1 cellular context compared by ENCODE assay signal in genomic region chr6:25637946-25638345, GRCh38.
TF ChIP-seq lines count a peak whose summit lies in the region.

No MANE protein-coding gene starts in this region.

TF ChIP-seq in HepG2, 621 proteins besides CTCF, POLR2A, EP300 and RAD21 (continued from another document and continues in another):
- TF ChIP-seq, protein P1, sequence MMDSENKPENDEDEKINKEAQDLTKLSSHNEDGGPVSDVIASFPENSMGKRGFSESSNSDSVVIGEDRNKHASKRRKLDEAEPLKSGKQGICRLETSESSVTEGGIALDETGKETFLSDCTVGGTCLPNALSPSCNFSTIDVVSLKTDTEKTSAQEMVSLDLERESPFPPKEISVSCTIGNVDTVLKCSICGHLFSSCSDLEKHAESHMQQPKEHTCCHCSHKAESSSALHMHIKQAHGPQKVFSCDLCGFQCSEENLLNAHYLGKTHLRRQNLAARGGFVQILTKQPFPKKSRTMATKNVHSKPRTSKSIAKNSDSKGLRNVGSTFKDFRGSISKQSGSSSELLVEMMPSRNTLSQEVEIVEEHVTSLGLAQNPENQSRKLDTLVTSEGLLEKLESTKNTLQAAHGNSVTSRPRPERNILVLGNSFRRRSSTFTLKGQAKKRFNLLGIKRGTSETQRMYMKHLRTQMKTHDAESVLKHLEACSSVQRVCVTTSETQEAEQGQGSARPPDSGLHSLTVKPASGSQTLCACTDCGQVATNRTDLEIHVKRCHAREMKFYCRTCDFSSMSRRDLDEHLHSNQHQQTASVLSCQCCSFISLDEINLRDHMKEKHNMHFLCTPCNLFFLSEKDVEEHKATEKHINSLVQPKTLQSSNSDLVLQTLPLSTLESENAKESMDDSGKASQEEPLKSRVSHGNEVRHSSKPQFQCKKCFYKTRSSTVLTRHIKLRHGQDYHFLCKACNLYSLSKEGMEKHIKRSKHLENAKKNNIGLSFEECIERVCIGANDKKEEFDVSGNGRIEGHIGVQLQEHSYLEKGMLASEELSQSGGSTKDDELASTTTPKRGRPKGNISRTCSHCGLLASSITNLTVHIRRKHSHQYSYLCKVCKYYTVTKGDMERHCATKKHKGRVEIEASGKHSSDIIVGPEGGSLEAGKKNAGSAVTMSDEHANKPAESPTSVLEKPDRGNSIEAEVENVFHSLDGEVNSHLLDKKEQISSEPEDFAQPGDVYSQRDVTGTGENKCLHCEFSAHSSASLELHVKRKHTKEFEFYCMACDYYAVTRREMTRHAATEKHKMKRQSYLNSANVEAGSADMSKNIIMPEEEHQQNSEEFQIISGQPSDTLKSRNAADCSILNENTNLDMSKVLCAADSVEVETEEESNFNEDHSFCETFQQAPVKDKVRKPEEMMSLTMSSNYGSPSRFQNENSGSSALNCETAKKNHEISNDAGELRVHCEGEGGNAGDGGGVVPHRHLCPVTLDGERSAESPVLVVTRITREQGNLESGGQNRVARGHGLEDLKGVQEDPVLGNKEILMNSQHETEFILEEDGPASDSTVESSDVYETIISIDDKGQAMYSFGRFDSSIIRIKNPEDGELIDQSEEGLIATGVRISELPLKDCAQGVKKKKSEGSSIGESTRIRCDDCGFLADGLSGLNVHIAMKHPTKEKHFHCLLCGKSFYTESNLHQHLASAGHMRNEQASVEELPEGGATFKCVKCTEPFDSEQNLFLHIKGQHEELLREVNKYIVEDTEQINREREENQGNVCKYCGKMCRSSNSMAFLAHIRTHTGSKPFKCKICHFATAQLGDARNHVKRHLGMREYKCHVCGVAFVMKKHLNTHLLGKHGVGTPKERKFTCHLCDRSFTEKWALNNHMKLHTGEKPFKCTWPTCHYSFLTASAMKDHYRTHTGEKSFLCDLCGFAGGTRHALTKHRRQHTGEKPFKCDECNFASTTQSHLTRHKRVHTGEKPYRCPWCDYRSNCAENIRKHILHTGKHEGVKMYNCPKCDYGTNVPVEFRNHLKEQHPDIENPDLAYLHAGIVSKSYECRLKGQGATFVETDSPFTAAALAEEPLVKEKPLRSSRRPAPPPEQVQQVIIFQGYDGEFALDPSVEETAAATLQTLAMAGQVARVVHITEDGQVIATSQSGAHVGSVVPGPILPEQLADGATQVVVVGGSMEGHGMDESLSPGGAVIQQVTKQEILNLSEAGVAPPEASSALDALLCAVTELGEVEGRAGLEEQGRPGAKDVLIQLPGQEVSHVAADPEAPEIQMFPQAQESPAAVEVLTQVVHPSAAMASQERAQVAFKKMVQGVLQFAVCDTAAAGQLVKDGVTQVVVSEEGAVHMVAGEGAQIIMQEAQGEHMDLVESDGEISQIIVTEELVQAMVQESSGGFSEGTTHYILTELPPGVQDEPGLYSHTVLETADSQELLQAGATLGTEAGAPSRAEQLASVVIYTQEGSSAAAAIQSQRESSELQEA (CRISPR knock-in tag; IDR thresholded peaks at IDR 0.05; ENCODE audit: not compliant biosample characterization): no peak
- TF ChIP-seq PPARG (CRISPR knock-in tag; conservative IDR thresholded peaks at IDR 0.05) (no peak), ZBTB8A (CRISPR knock-in tag; IDR thresholded peaks at IDR 0.05; ENCODE audit: borderline replicate concordance, low read depth) (no peak), SETDB1 (CRISPR knock-in tag; IDR thresholded peaks at IDR 0.05; ENCODE audit: borderline replicate concordance) (no peak), POGZ (CRISPR knock-in tag; IDR thresholded peaks at IDR 0.05) (peak; percentile 53; the same call in 1 of the 2 replicates), ZNF850 (CRISPR knock-in tag; conservative IDR thresholded peaks at IDR 0.05) (no peak), BRF2 (CRISPR knock-in tag; IDR thresholded peaks at IDR 0.05) (no peak), MED8 (CRISPR knock-in tag; IDR thresholded peaks at IDR 0.05; ENCODE audit: insufficient replicate concordance) (no peak), MBNL3 (CRISPR knock-in tag; conservative IDR thresholded peaks at IDR 0.05) (no peak), ZNF138 (CRISPR knock-in tag; IDR thresholded peaks at IDR 0.05; ENCODE audit: low read depth) (no peak), TARDBP (CRISPR knock-in tag; IDR thresholded peaks at IDR 0.05) (0 out of 2 replicates have a peak, but pooled peaks have one; percentile 23), ZNF496 (CRISPR knock-in tag; IDR thresholded peaks at IDR 0.05; ENCODE audit: insufficient replicate concordance) (no peak), SYNCRIP (IDR thresholded peaks at IDR 0.05; ENCODE audit: insufficient read depth, low read depth, low read length) (no peak), SIN3B (IDR thresholded peaks at IDR 0.05; ENCODE audit: low read length) (no peak), FOXA1 (IDR thresholded peaks at IDR 0.05) (no peak), FOXA1 (CRISPR knock-in tag; IDR thresholded peaks at IDR 0.05) (0 out of 2 replicates have a peak, but pooled peaks have one; percentile 6), ZNF557 (CRISPR knock-in tag; IDR thresholded peaks at IDR 0.05) (no peak), BRD4 (CRISPR knock-in tag; IDR thresholded peaks at IDR 0.05) (no peak), ZBTB20 (CRISPR knock-in tag; IDR thresholded peaks at IDR 0.05; ENCODE audit: borderline replicate concordance, low read depth) (no peak), SMAD9 (CRISPR knock-in tag; IDR thresholded peaks at IDR 0.05) (no peak), KMT2B (CRISPR knock-in tag; IDR thresholded peaks at IDR 0.05) (no peak), KDM5B (CRISPR knock-in tag; IDR thresholded peaks at IDR 0.05; ENCODE audit: borderline replicate concordance) (no peak; the same call in 1 of the 2 replicates), MIXL1 (CRISPR knock-in tag; IDR thresholded peaks at IDR 0.05) (peak; percentile 32; the same call in 1 of the 2 replicates), HHEX (CRISPR knock-in tag; IDR thresholded peaks at IDR 0.05) (no peak), ZNF652 (CRISPR knock-in tag; IDR thresholded peaks at IDR 0.05; ENCODE audit: borderline replicate concordance, low read depth) (no peak), NFIC (IDR thresholded peaks at IDR 0.05; ENCODE audit: low read length) (no peak), ZNF878 (CRISPR knock-in tag; IDR thresholded peaks at IDR 0.05) (no peak), ZNF614 (CRISPR knock-in tag; IDR thresholded peaks at IDR 0.05; ENCODE audit: borderline replicate concordance) (peak; percentile 39; the same call in 1 of the 2 replicates), ZFP90 (CRISPR knock-in tag; IDR thresholded peaks at IDR 0.05; ENCODE audit: borderline replicate concordance) (no peak), RBM22 (optimal IDR thresholded peaks at IDR 0.05; ENCODE audit: low read length) (no peak), JUN (CRISPR knock-in tag; IDR thresholded peaks at IDR 0.05) (no peak), ZFX (CRISPR knock-in tag; IDR thresholded peaks at IDR 0.05; ENCODE audit: low read depth) (peak; percentile 30), PAWR (CRISPR knock-in tag; IDR thresholded peaks at IDR 0.05; ENCODE audit: borderline replicate concordance) (no peak), ZNF841 (CRISPR knock-in tag; IDR thresholded peaks at IDR 0.05; ENCODE audit: borderline replicate concordance) (no peak), RFXANK (CRISPR knock-in tag; IDR thresholded peaks at IDR 0.05) (no peak), SMAD3 (CRISPR knock-in tag; IDR thresholded peaks at IDR 0.05) (0 out of 2 replicates have a peak, but pooled peaks have one; percentile 27), ZNF354B (CRISPR knock-in tag; IDR thresholded peaks at IDR 0.05) (no peak), PAXIP1 (CRISPR knock-in tag; conservative IDR thresholded peaks at IDR 0.05) (no peak), ZNF12 (CRISPR knock-in tag; IDR thresholded peaks at IDR 0.05) (no peak), ZNF121 (CRISPR knock-in tag; IDR thresholded peaks at IDR 0.05) (no peak), ZNF761 (CRISPR knock-in tag; conservative IDR thresholded peaks at IDR 0.05) (no peak), FOXA3 (CRISPR knock-in tag; IDR thresholded peaks at IDR 0.05) (peak; percentile 36), ZNF10 (CRISPR knock-in tag; IDR thresholded peaks at IDR 0.05; ENCODE audit: borderline replicate concordance, low read depth) (no peak), NR2F6 (IDR thresholded peaks at IDR 0.05) (no peak), NR2F6 (CRISPR knock-in tag; IDR thresholded peaks at IDR 0.05) (peak; percentile 32; the same call in 1 of the 2 replicates), ZNF430 (CRISPR knock-in tag; IDR thresholded peaks at IDR 0.05) (no peak), PCBP2 (optimal IDR thresholded peaks at IDR 0.05; ENCODE audit: low read depth, low read length, poor library complexity, severe bottlenecking) (no peak), TAF1 (CRISPR knock-in tag; IDR thresholded peaks at IDR 0.05) (no peak; the same call in 1 of the 2 replicates), ONECUT2 (CRISPR knock-in tag; IDR thresholded peaks at IDR 0.05) (no peak), ATRX (CRISPR knock-in tag; IDR thresholded peaks at IDR 0.05; ENCODE audit: borderline replicate concordance) (no peak), HMG20A (CRISPR knock-in tag; IDR thresholded peaks at IDR 0.05; ENCODE audit: borderline replicate concordance) (no peak), TOE1 (CRISPR knock-in tag; IDR thresholded peaks at IDR 0.05) (no peak), KAT7 (CRISPR knock-in tag; IDR thresholded peaks at IDR 0.05; ENCODE audit: borderline replicate concordance) (no peak), MXI1 (IDR thresholded peaks at IDR 0.05; ENCODE audit: borderline replicate concordance, low read depth, low read length) (no peak), HNRNPUL1 (IDR thresholded peaks at IDR 0.05; ENCODE audit: low read depth, low read length) (no peak)
- TF ChIP-seq, protein P2, sequence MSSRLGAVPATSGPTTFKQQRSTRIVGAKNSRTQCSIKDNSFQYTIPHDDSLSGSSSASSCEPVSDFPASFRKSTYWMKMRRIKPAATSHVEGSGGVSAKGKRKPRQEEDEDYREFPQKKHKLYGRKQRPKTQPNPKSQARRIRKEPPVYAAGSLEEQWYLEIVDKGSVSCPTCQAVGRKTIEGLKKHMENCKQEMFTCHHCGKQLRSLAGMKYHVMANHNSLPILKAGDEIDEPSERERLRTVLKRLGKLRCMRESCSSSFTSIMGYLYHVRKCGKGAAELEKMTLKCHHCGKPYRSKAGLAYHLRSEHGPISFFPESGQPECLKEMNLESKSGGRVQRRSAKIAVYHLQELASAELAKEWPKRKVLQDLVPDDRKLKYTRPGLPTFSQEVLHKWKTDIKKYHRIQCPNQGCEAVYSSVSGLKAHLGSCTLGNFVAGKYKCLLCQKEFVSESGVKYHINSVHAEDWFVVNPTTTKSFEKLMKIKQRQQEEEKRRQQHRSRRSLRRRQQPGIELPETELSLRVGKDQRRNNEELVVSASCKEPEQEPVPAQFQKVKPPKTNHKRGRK (CRISPR knock-in tag; IDR thresholded peaks at IDR 0.05): no peak
- TF ChIP-seq, protein P3, sequence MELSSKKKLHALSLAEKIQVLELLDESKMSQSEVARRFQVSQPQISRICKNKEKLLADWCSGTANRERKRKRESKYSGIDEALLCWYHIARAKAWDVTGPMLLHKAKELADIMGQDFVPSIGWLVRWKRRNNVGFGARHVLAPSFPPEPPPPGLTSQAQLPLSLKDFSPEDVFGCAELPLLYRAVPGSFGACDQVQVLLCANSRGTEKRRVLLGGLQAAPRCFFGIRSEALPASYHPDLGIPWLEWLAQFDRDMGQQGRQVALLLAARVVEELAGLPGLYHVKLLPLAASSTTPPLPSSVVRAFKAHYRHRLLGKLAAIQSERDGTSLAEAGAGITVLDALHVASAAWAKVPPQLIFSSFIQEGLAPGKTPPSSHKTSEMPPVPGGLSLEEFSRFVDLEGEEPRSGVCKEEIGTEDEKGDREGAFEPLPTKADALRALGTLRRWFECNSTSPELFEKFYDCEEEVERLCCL (CRISPR knock-in tag; IDR thresholded peaks at IDR 0.05; ENCODE audit: borderline replicate concordance): no peak
- TF ChIP-seq, protein P4, sequence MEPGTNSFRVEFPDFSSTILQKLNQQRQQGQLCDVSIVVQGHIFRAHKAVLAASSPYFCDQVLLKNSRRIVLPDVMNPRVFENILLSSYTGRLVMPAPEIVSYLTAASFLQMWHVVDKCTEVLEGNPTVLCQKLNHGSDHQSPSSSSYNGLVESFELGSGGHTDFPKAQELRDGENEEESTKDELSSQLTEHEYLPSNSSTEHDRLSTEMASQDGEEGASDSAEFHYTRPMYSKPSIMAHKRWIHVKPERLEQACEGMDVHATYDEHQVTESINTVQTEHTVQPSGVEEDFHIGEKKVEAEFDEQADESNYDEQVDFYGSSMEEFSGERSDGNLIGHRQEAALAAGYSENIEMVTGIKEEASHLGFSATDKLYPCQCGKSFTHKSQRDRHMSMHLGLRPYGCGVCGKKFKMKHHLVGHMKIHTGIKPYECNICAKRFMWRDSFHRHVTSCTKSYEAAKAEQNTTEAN (CRISPR knock-in tag; conservative IDR thresholded peaks at IDR 0.05): no peak
- TF ChIP-seq, protein P5, sequence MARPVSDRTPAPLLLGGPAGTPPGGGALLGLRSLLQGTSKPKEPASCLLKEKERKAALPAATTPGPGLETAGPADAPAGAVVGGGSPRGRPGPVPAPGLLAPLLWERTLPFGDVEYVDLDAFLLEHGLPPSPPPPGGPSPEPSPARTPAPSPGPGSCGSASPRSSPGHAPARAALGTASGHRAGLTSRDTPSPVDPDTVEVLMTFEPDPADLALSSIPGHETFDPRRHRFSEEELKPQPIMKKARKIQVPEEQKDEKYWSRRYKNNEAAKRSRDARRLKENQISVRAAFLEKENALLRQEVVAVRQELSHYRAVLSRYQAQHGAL (CRISPR knock-in tag; IDR thresholded peaks at IDR 0.05; ENCODE audit: not compliant biosample characterization): no peak
